Comparison of ENCODE assay signal across 28 cellular contexts in genomic region chr12:132263061-132263360, GRCh38.
"Had no signal": no experiment of that assay in that cellular context is flagged by ENCODE, and none has a peak within 500 bp of the region (broad histone marks: within the 10 kb centered on the region; RNA-seq: fewer than 3 reads in every experiment).

No MANE protein-coding gene starts in this region.

- ATAC-seq: esophagus mucosa; gastrocnemius medialis; left ventricle myocardium superior; lower lobe of right lung; mucosa of descending colon; sciatic nerve; stimulated activated naive CD8-positive, alpha-beta T cell treated with anti-CD3 and anti-CD28 coated beads, Interleukin-15, amount 100 ng/mL, for 72 hours; upper lobe of right lung had no signal

- H3K9me3 ChIP-seq: gastrocnemius medialis, lower lobe of right lung, mucosa of descending colon, prostate gland, right atrium auricular region, suprapubic skin, transverse colon, upper lobe of right lung, uterus had no signal

- H3K9me3 Mint-ChIP-seq: dendritic cell treated with granulocyte-macrophage colony-stimulating factor and Interleukin-4, amounts not matched to agents 40 ng/mL and 50 ng/mL, for 4 days; endodermal cell; mesothelial cell of epicardium; naive B cell; neural crest cell; stimulated activated naive CD8-positive, alpha-beta T cell treated with anti-CD3 and anti-CD28 coated beads, Interleukin-15, amount 100 ng/mL, for 72 hours had no signal

- H3K4me2 ChIP-seq: smooth muscle cell had no signal

- H3K27ac ChIP-seq: epithelial cell of prostate, gastrocnemius medialis, lower lobe of right lung, prostate gland, right atrium auricular region, suprapubic skin, transverse colon, upper lobe of right lung, uterus had no signal

- DNase-seq: effector CD8-positive, alpha-beta T cell; endodermal cell; foreskin fibroblast; gastrocnemius medialis; head of caudate nucleus; lower lobe of right lung; naive B cell; stimulated activated CD4-positive, alpha-beta T cell treated with anti-CD3 and anti-CD28 coated beads, Interleukin-12 subunit alpha, Interleukin-12 subunit beta, amount 100 ng/mL, for 4 hours; stimulated activated CD4-positive, alpha-beta T cell treated with anti-CD3 and anti-CD28 coated beads, Interleukin-1b, Interleukin-23, amount 100 ng/mL, for 48 hours; stimulated activated CD4-positive, alpha-beta T cell treated with anti-CD3 and anti-CD28 coated beads, Interleukin-4, amount 100 ng/mL, for 1 hour; stimulated activated CD8-positive, alpha-beta memory T cell treated with anti-CD3 and anti-CD28 coated beads, Interleukin-4, amount 100 ng/mL, for 48 hours; stimulated activated naive CD4-positive, alpha-beta T cell; stimulated activated naive CD8-positive, alpha-beta T cell treated with anti-CD3 and anti-CD28 coated beads, Interleukin-15, amount 100 ng/mL, for 72 hours; transverse colon; upper lobe of right lung; uterus had no signal

- H3K4me1 Mint-ChIP-seq: mesothelial cell of epicardium; neural crest cell; stimulated activated naive CD8-positive, alpha-beta T cell treated with anti-CD3 and anti-CD28 coated beads, Interleukin-15, amount 100 ng/mL, for 72 hours had no signal

- H3K27me3 Mint-ChIP-seq: dendritic cell treated with granulocyte-macrophage colony-stimulating factor and Interleukin-4, amounts not matched to agents 40 ng/mL and 50 ng/mL, for 4 days had no signal

- H3K4me3 ChIP-seq: gastrocnemius medialis, lower lobe of right lung, mucosa of descending colon, prostate gland, right atrium auricular region, smooth muscle cell, suprapubic skin, transverse colon, upper lobe of right lung, uterus had no signal

- H3K27me3 ChIP-seq: right atrium auricular region, transverse colon, uterus had no signal

- H3K4me3 Mint-ChIP-seq: dendritic cell treated with granulocyte-macrophage colony-stimulating factor and Interleukin-4, amounts not matched to agents 40 ng/mL and 50 ng/mL, for 4 days; endodermal cell; mesothelial cell of epicardium; neural crest cell; stimulated activated naive CD8-positive, alpha-beta T cell treated with anti-CD3 and anti-CD28 coated beads, Interleukin-15, amount 100 ng/mL, for 72 hours had no signal

- H3K4me1 ChIP-seq: gastrocnemius medialis, lower lobe of right lung, prostate gland, right atrium auricular region, suprapubic skin, transverse colon, upper lobe of right lung, uterus had no signal

- H3K36me3 Mint-ChIP-seq: mesothelial cell of epicardium, naive B cell had no signal

- H3K36me3 ChIP-seq: gastrocnemius medialis, lower lobe of right lung, prostate gland, right atrium auricular region, suprapubic skin, transverse colon, upper lobe of right lung, uterus had no signal

- H3K27ac Mint-ChIP-seq: dendritic cell treated with granulocyte-macrophage colony-stimulating factor and Interleukin-4, amounts not matched to agents 40 ng/mL and 50 ng/mL, for 4 days; endodermal cell; mesothelial cell of epicardium; naive B cell; stimulated activated naive CD8-positive, alpha-beta T cell treated with anti-CD3 and anti-CD28 coated beads, Interleukin-15, amount 100 ng/mL, for 72 hours had no signal
